ENCODE assay signal across 24 cellular contexts in the genomic region with DNA sequence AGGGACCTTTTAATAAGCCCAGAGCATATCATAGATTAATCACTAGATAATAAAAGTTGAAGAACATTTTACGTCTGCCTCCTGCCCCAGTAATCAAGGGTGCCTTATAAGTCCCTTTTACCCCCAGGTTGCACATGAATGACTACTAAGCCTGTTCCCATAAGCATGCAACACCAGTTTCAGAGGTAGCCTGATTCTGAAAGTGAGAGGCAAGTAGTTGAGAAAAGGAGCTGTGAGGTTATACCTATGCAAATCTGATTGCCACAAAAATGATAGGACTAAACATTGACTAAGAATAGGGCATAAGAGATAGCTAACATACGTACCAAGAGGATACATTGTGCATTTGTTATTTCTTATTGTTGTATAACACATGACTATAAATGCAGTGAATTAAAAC.
A peak's percentile ranks its signal among the peaks of the same experiment; 100 is the strongest.
DNase-seq lines count a peak whose midpoint lies in the region; ATAC-seq and FAIRE-seq lines count a peak whose summit lies in the region.
"Had no signal": no experiment of that assay in that cellular context is flagged by ENCODE, and none has a peak within 500 bp of the region (broad histone marks: within the 10 kb centered on the region; RNA-seq: fewer than 3 reads in every experiment).

No MANE protein-coding gene starts in this region.

- DNase-seq in right cardiac atrium: no peak
- DNase-seq in activated naive CD8-positive, alpha-beta T cell treated with anti-CD3 and anti-CD28 coated beads, Interleukin-2, amount 50 U/mL, for 24 hours: no peak
- no peak for DNase-seq in frontal cortex (ENCODE audit: low spot score in 2 of 2)
- DNase-seq in stimulated activated CD4-positive, alpha-beta T cell treated with anti-CD3 and anti-CD28 coated beads, Interleukin-2, amount 100 ng/mL, for 24 hours: no peak
- DNase-seq: AML-193; C1 segment of cervical spinal cord; CD8-positive, alpha-beta T cell; DND-41; KG1; NCI-H1092 treated with DMSO at 0.1 percent for 48 hours; NCI-H1436 treated with DMSO at 0.1 percent for 48 hours; NCI-H2029; NCI-H226; NCI-H510A treated with DMSO at 0.1 percent for 48 hours; NCI-H748 treated with DMSO at 0.1 percent for 48 hours; SJCRH30 had no signal

- H3K4me1 Mint-ChIP-seq in activated naive CD8-positive, alpha-beta T cell treated with anti-CD3 and anti-CD28 coated beads, Interleukin-2, amount 50 U/mL, for 24 hours: no peaks in the 10 kb centered on the region

- peak; percentile 76 for ATAC-seq in GM18511 (IDR thresholded peaks at IDR 0.05; ENCODE audit: unreplicated experiment)
- ATAC-seq in GM19463 (IDR thresholded peaks at IDR 0.05; ENCODE audit: unreplicated experiment): peak; percentile 76
- peak; percentile 82 for ATAC-seq in HG02973 (IDR thresholded peaks at IDR 0.05; ENCODE audit: unreplicated experiment)
- peak; percentile 61 for ATAC-seq in HG03575 (IDR thresholded peaks at IDR 0.05; ENCODE audit: extremely low read depth, insufficient number of reproducible peaks, low FRiP score, unreplicated experiment)
- ATAC-seq in right cardiac atrium: no peak
- no peak for ATAC-seq in activated naive CD8-positive, alpha-beta T cell treated with anti-CD3 and anti-CD28 coated beads, Interleukin-2, amount 50 U/mL, for 24 hours
- ATAC-seq: CD8-positive, alpha-beta T cell; Panc1 had no signal

- H3K36me3 Mint-ChIP-seq in activated naive CD8-positive, alpha-beta T cell treated with anti-CD3 and anti-CD28 coated beads, Interleukin-2, amount 50 U/mL, for 24 hours (ENCODE audit: low read depth): no peaks in the 10 kb centered on the region
- H3K36me3 Mint-ChIP-seq: CD8-positive, alpha-beta T cell had no signal

- H3K27me3 Mint-ChIP-seq in activated naive CD8-positive, alpha-beta T cell treated with anti-CD3 and anti-CD28 coated beads, Interleukin-2, amount 50 U/mL, for 24 hours: no peaks in the 10 kb centered on the region

- no peaks in the 10 kb centered on the region for H3K27me3 ChIP-seq in right cardiac atrium (ENCODE audit: control insufficient read depth, insufficient read depth)
- H3K27me3 ChIP-seq: SJCRH30 had no signal

- no peak overlapping the region for H3K27ac ChIP-seq in right cardiac atrium (ENCODE audit: low read length)
- H3K27ac ChIP-seq: SJCRH30 had no signal

- no peaks in the 10 kb centered on the region for H3K4me1 ChIP-seq in right cardiac atrium (ENCODE audit: control insufficient read depth, insufficient read depth, low read length)
- H3K4me1 ChIP-seq: SJCRH30 had no signal

- no peak for FAIRE-seq in frontal cortex (lab: Jason Lieb, UNC)
- FAIRE-seq: GM12892, GM18507, H54 had no signal

- H3K9me3 Mint-ChIP-seq in activated naive CD8-positive, alpha-beta T cell treated with anti-CD3 and anti-CD28 coated beads, Interleukin-2, amount 50 U/mL, for 24 hours: peaks cover 23% of the 10 kb centered on the region

- H3K4me3 Mint-ChIP-seq in activated naive CD8-positive, alpha-beta T cell treated with anti-CD3 and anti-CD28 coated beads, Interleukin-2, amount 50 U/mL, for 24 hours: no peak overlapping the region
- H3K4me3 Mint-ChIP-seq: CD8-positive, alpha-beta T cell had no signal

- no peak overlapping the region for H3K27ac Mint-ChIP-seq in activated naive CD8-positive, alpha-beta T cell treated with anti-CD3 and anti-CD28 coated beads, Interleukin-2, amount 50 U/mL, for 24 hours
- H3K27ac Mint-ChIP-seq: CD8-positive, alpha-beta T cell had no signal

- H3K4me3 ChIP-seq in right cardiac atrium (ENCODE audit: low read length): no peak overlapping the region
- H3K4me3 ChIP-seq: SJCRH30 had no signal

- 74% methylated on average over 2 of the region's 2 CpGs for WGBS in right cardiac atrium

- intact Hi-C loops in right cardiac atrium (cut with DNase I): no loop called here

- H3K9me3 ChIP-seq in right cardiac atrium (ENCODE audit: control insufficient read depth, low read length): no peaks in the 10 kb centered on the region
- H3K9me3 ChIP-seq: SJCRH30 had no signal

Comparison
In these comparisons a context has a peak if more than half of its experiments do, and no peak if none do; other contexts are left out.
1. ATAC-seq: peak in GM18511 (single experiment), GM19463 (single experiment), HG02973 (single experiment) and HG03575 (single experiment); none in right cardiac atrium (0 of 2) and activated naive CD8-positive, alpha-beta T cell treated with anti-CD3 and anti-CD28 coated beads, Interleukin-2, amount 50 U/mL, for 24 hours (single experiment).